ENCODE assay signal across 14 cellular contexts in genomic region chr2:161316686-161317085, GRCh38. TPM values are rescaled to one million over a fixed set of nuclear protein-coding genes. Genes with fewer than 3 reads are reported as not detected.
A peak's percentile ranks its signal among the peaks of the same experiment; 100 is the strongest.
DNase-seq lines count a peak whose midpoint lies in the region; ATAC-seq and TF ChIP-seq lines count a peak whose summit lies in the region.
"Had no signal": no experiment of that assay in that cellular context is flagged by ENCODE, and none has a peak within 500 bp of the region (broad histone marks: within the 10 kb centered on the region; RNA-seq: fewer than 3 reads in every experiment).

No MANE protein-coding gene starts in this region.

- no peak for TF ChIP-seq RAD21 in IMR-90 (IDR thresholded peaks at IDR 0.05; ENCODE audit: low read length)

- H3K36me3 ChIP-seq in IMR-90 (ENCODE audit: control insufficient read depth, insufficient read depth, low read length) = peaks cover 2% of the 10 kb centered on the region; the same call in 1 of the 2 replicates

- H2BK120ac ChIP-seq in IMR-90 (ENCODE audit: low read depth, low read length) = no peak overlapping the region

- no peaks in the 10 kb centered on the region for H3K27me3 ChIP-seq in IMR-90 (ENCODE audit: control insufficient read depth, insufficient read depth, low read length)

- TF ChIP-seq CTCF in IMR-90 (conservative IDR thresholded peaks at IDR 0.05; ENCODE audit: low read depth, low read length) (no peak), choroid plexus epithelial cell (conservative IDR thresholded peaks at IDR 0.05; ENCODE audit: low read depth, low read length) (no peak), RWPE1 (conservative IDR thresholded peaks at IDR 0.05; ENCODE audit: low read depth) (no peak), GM10248 (IDR thresholded peaks at IDR 0.05; ENCODE audit: control extremely low read depth, extremely low read depth, low read depth, missing control alignments) (no peak)

- no TSS peak for BruUV-seq in IMR-90 (replicated peaks; lab: Mats Ljungman, UMichigan)

- H3K4me3 ChIP-seq in IMR-90 (ENCODE audit: insufficient read depth, low read depth, low read length) = no peak overlapping the region
- no peak overlapping the region for H3K4me3 ChIP-seq in choroid plexus epithelial cell (ENCODE audit: low read depth, low read length)
- H3K4me3 ChIP-seq: A549 had no signal

- no peak for ATAC-seq in IMR-90 (ENCODE audit: low read depth)
- ATAC-seq: A549; CD8-positive, alpha-beta T cell had no signal

- no peak overlapping the region for H3K4ac ChIP-seq in IMR-90 (ENCODE audit: low read depth, low read length)

- H4K8ac ChIP-seq in IMR-90 (ENCODE audit: low read depth in 2 of 2, low read length in 2 of 2) = no peak overlapping the region

- H2BK20ac ChIP-seq in IMR-90 (ENCODE audit: low read depth, low read length) = no peak overlapping the region

- no peak overlapping the region for H4K91ac ChIP-seq in IMR-90 (ENCODE audit: insufficient read depth, low read depth, low read length)

- no peak for TF ChIP-seq POLR2A in IMR-90 (IDR thresholded peaks at IDR 0.05; ENCODE audit: low read depth, low read length)

- no peak overlapping the region for H3K27ac ChIP-seq in IMR-90 (ENCODE audit: insufficient read depth, low read length)
- no peak overlapping the region for H3K27ac ChIP-seq in RWPE1
- H3K27ac ChIP-seq: A549, HL-60 had no signal

- CTCF ChIA-PET in IMR-90 (lab: Yijun Ruan, JAX) (no interaction called here), RWPE1 (lab: Yijun Ruan, JAX) (no interaction called here), GM10248 (lab: Yijun Ruan, JAX) (no interaction called here)

- no peaks in the 10 kb centered on the region; the same call in 1 of the 2 replicates for H4K20me1 ChIP-seq in IMR-90 (ENCODE audit: insufficient read depth, low read length)

- in situ Hi-C loops in IMR-90 (cut with MboI; ENCODE audit: low sequenced_read_pairs) = no loop called here

- no peak overlapping the region for H3K18ac ChIP-seq in IMR-90 (ENCODE audit: low read depth, low read length)

- POLR2A ChIA-PET in IMR-90 (lab: Charles Lee; ENCODE audit: unreplicated experiment) (no interaction called here), RWPE1 (lab: Yijun Ruan, JAX; ENCODE audit: low non-redundant PET) (no interaction called here), GM10248 (lab: Yijun Ruan, JAX) (no interaction called here)

- peak; percentile 41 for DNase-seq in IMR-90
- peak; percentile 27 for DNase-seq in choroid plexus epithelial cell (ENCODE audit: low read depth)
- peak; percentile 51 for DNase-seq in fibroblast of peridontal ligament (ENCODE audit: extremely low read depth)
- no peak for DNase-seq in RWPE1 (ENCODE audit: low spot score)
- no peak for DNase-seq in GM10248 (ENCODE audit: extremely low spot score)
- DNase-seq in T-helper 2 cell = no peak
- DNase-seq: CD8-positive, alpha-beta T cell; COR-L47; EL; HCEC 1CT; HFFc6; KBM-7 had no signal

- no peaks in the 10 kb centered on the region for H3K9me3 ChIP-seq in IMR-90 (ENCODE audit: control insufficient read depth, insufficient read depth, low read length)
- H3K9me3 ChIP-seq: A549 had no signal

- H3K4me2 ChIP-seq in IMR-90 (ENCODE audit: low read depth, low read length) = no peak overlapping the region; the same call in 1 of the 2 replicates
- H3K4me2 ChIP-seq: A549 had no signal

- intact Hi-C loops in IMR-90 (cut with micrococcal nuclease) = loop anchor here (5.0 kb wide), 1 partner anchor 81 kb away; no protein-coding TSS in a partner anchor

- no peaks in the 10 kb centered on the region for H3K4me1 ChIP-seq in IMR-90 (ENCODE audit: control insufficient read depth, insufficient read depth, low read length)

- no peak overlapping the region for H2AFZ ChIP-seq in IMR-90 (replicated peaks; ENCODE audit: low read length, poor library complexity)

- H2BK5ac ChIP-seq in IMR-90 (ENCODE audit: low read depth, low read length, poor library complexity, severe bottlenecking) = no peak overlapping the region

- H2AK5ac ChIP-seq in IMR-90 (ENCODE audit: low read depth, low read length) = no peak overlapping the region

- H3K9ac ChIP-seq in IMR-90 (ENCODE audit: low read depth, low read length) = no peak overlapping the region

- dilution Hi-C loops in IMR-90 (cut with HindIII; ENCODE audit: low sequenced_read_pairs, unreplicated experiment) = no loop called here

- H3K14ac ChIP-seq in IMR-90 (replicated peaks; ENCODE audit: low read depth, low read length) = no peak overlapping the region

- H3K56ac ChIP-seq in IMR-90 (ENCODE audit: extremely low read depth, insufficient read depth, low read length) = no peak overlapping the region

- H2BK15ac ChIP-seq in IMR-90 (ENCODE audit: low read depth, low read length) = no peak overlapping the region

- H4K5ac ChIP-seq in IMR-90 (ENCODE audit: low read depth, low read length) = no peak overlapping the region

- no peak overlapping the region for H2AK9ac ChIP-seq in IMR-90 (replicated peaks; ENCODE audit: low read depth, low read length, poor library complexity)

- H3K23ac ChIP-seq in IMR-90 (ENCODE audit: low read depth, low read length) = no peak overlapping the region

- H3K9me1 ChIP-seq in IMR-90 (ENCODE audit: insufficient read depth, low read length) = no peaks in the 10 kb centered on the region

- H3K79me1 ChIP-seq in IMR-90 (ENCODE audit: low read depth in 1 of 2, low read length in 2 of 2) = peaks cover 12 to 18% of the 10 kb centered on the region in 2 experiments

TF ChIP-seq in IMR-90, 13 proteins besides CTCF, POLR2A, EP300 and RAD21:
- TF ChIP-seq MXI1 (IDR thresholded peaks at IDR 0.05; ENCODE audit: borderline replicate concordance, low read depth, low read length) = no peak
- TF ChIP-seq BHLHE40 (IDR thresholded peaks at IDR 0.05; ENCODE audit: low read depth, low read length) = no peak
- no peak for TF ChIP-seq MAZ (IDR thresholded peaks at IDR 0.05; ENCODE audit: borderline replicate concordance, low read depth, low read length)
- no peak for TF ChIP-seq NFE2L2 (IDR thresholded peaks at IDR 0.05; ENCODE audit: low read depth, low read length)
- no peak for TF ChIP-seq RCOR1 (IDR thresholded peaks at IDR 0.05; ENCODE audit: insufficient replicate concordance, low read length)
- no peak for TF ChIP-seq RFX5 (IDR thresholded peaks at IDR 0.05; ENCODE audit: low read depth, low read length)
- no peak for TF ChIP-seq MAFK (IDR thresholded peaks at IDR 0.05; ENCODE audit: low read depth, low read length)

RNA-seq across cellular contexts. Expression of gene PSMD14, which starts 8.5 kb away (rescaled TPM):
- 110 and 191 TPM in 2 replicates for total RNA-seq in IMR-90 (2012; rRNA removed)
- 50.9 and 59.3 TPM in 2 replicates for polyA plus RNA-seq in IMR-90 (2012; rRNA removed)
- polyA plus RNA-seq in IMR-90 (2012; cell fraction: cytosol; rRNA removed) = 12.7 and 22.7 TPM in 2 replicates
- polyA plus RNA-seq in IMR-90 (2012; cell fraction: nucleus; rRNA removed; ENCODE audit: low replicate concordance) = 4.5 and 24.9 TPM in 2 replicates

Comparison
In these comparisons a context has a peak if more than half of its experiments do, and no peak if none do; other contexts are left out.
1. DNase-seq: peak in IMR-90 (single experiment), choroid plexus epithelial cell (single experiment) and fibroblast of peridontal ligament (single experiment); none in RWPE1 (single experiment), GM10248 (single experiment) and T-helper 2 cell (0 of 5).